In the genomic region with DNA sequence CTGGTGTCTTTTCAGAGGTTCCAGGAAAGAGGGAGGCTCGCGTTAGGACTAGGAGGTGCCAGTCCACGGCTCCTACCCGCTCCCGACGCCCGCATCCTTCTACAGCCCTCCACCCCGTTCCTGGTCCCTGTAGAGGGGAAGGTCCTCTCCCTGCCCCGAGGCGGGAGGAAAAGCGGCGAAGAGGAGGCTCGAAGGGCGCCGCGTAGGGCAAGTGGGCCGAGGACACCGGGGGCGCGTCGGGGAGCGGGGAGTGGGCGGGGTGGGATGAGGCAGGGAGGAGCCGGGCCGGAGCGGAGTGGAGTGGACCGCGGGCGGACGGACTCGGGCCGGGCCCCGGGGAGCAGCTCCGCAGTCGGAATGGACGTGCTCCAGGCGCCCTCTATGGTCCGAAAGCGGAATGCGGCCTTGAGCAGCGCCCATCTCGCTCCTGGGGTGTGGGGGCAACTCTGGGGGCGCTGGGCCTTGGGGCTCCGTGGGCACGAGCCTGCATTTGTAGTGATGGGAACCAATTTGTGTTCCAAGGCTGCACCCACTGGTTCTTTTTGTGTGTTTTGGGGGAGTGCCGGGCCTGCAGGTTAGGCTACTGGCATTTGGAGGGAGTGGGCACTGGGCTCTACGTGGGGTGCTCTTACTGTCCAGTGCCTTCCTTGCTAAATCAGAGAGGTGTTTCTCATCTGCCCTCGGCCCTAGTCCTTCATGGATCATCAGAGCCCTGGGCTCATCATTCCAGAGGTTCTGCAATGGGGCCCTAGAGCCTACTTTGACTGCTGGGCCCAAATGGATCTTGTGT, we compare ENCODE assay signal across 10 cellular contexts. TPM values are rescaled to one million over a fixed set of nuclear protein-coding genes. Genes with fewer than 3 reads are reported as not detected.
A peak's percentile ranks its signal among the peaks of the same experiment; 100 is the strongest.
DNase-seq lines count a peak whose midpoint lies in the region; ATAC-seq and TF ChIP-seq lines count a peak whose summit lies in the region.
"Had no signal": no experiment of that assay in that cellular context is flagged by ENCODE, and none has a peak within 500 bp of the region (broad histone marks: within the 10 kb centered on the region; RNA-seq: fewer than 3 reads in every experiment).

No MANE protein-coding gene starts in this region.

- POLR2A ChIA-PET in Caco-2 (lab: Charles Lee) = no interaction called here

- no peak for TF ChIP-seq EP300 in neural cell (conservative IDR thresholded peaks at IDR 0.05; ENCODE audit: poor library complexity, severe bottlenecking)

- H3K36me3 Mint-ChIP-seq in Caco-2 (ENCODE audit: insufficient read depth, unreplicated experiment) = peaks cover 8% of the 10 kb centered on the region

- no peak overlapping the region for H3K9ac ChIP-seq in neural cell (ENCODE audit: low read length)

- H3K27me3 ChIP-seq in neural cell (ENCODE audit: insufficient read depth, low read depth, low read length) = peaks cover 100% of the 10 kb centered on the region
- H3K27me3 ChIP-seq in Caco-2 (replicated peaks; ENCODE audit: control insufficient read depth, insufficient read depth, low read length) = no peaks in the 10 kb centered on the region

- H3F3A ChIP-seq in neural cell (ENCODE audit: insufficient read depth, low read length, poor library complexity, severe bottlenecking) = no peaks in the 10 kb centered on the region

- H3K36me3 ChIP-seq in neural cell (ENCODE audit: insufficient read depth, low read length) (no peaks in the 10 kb centered on the region), Caco-2 (ENCODE audit: control insufficient read depth, insufficient read depth, low read length) (no peaks in the 10 kb centered on the region)

- no peak overlapping the region for H3K4me3 Mint-ChIP-seq in Caco-2 (ENCODE audit: unreplicated experiment)
- H3K4me3 Mint-ChIP-seq: activated CD8-positive, alpha-beta memory T cell treated with anti-CD3 and anti-CD28 coated beads, Interleukin-2, amount 10 ng/mL, durations not matched to agents 7 days and 5 days had no signal

- H3K9me3 ChIP-seq in neural cell (ENCODE audit: low read length) (peaks cover 8% of the 10 kb centered on the region), Caco-2 (peaks cover 5% of the 10 kb centered on the region; the same call in 1 of the 2 replicates)

- CTCF ChIA-PET in Caco-2 (lab: Charles Lee) = no interaction called here

- no peak overlapping the region for H3K27ac ChIP-seq in neural cell (ENCODE audit: low read length)

- H3K9me2 ChIP-seq in neural cell (ENCODE audit: insufficient read depth, low read length) = no peaks in the 10 kb centered on the region

- no peaks in the 10 kb centered on the region for H4K20me1 ChIP-seq in neural cell (ENCODE audit: insufficient read depth)

- H3K9me3 Mint-ChIP-seq in Caco-2 (ENCODE audit: unreplicated experiment) = peaks cover 32% of the 10 kb centered on the region

- BruUV-seq in Caco-2 (replicated peaks; lab: Mats Ljungman, UMichigan) = no TSS peak

- intact Hi-C loops in Caco-2 (cut with micrococcal nuclease; ENCODE audit: unreplicated experiment) = no loop called here

- H3K27ac Mint-ChIP-seq in Caco-2 (ENCODE audit: unreplicated experiment) = no peak overlapping the region
- H3K27ac Mint-ChIP-seq: activated CD8-positive, alpha-beta memory T cell treated with anti-CD3 and anti-CD28 coated beads, Interleukin-2, amount 10 ng/mL, durations not matched to agents 7 days and 5 days had no signal

- H3K27me3 Mint-ChIP-seq in Caco-2 (ENCODE audit: insufficient read depth, unreplicated experiment) = no peaks in the 10 kb centered on the region

- no peak overlapping the region for H3K4me2 ChIP-seq in neural cell (ENCODE audit: low read length)

- peak; percentile 76 for DNase-seq in AG08395 (ENCODE audit: low spot score)
- DNase-seq in RPMI7951 (ENCODE audit: low read depth) = peak; percentile 1
- DNase-seq in fibroblast of pulmonary artery (ENCODE audit: low read depth) = peak; percentile 15
- no peak for DNase-seq in Caco-2
- DNase-seq in GM19238 (ENCODE audit: insufficient read length, low spot score) = no peak
- DNase-seq in SK-N-DZ (ENCODE audit: low spot score) = no peak
- DNase-seq: activated CD8-positive, alpha-beta memory T cell treated with anti-CD3 and anti-CD28 coated beads, Interleukin-2, amount 10 ng/mL, durations not matched to agents 7 days and 5 days; NCI-H774 had no signal

- H3K79me2 ChIP-seq in neural cell (replicated peaks; ENCODE audit: insufficient read depth, low read length) = no peaks in the 10 kb centered on the region

- H3K4me1 Mint-ChIP-seq in Caco-2 (ENCODE audit: low read depth, unreplicated experiment) = no peaks in the 10 kb centered on the region
- H3K4me1 Mint-ChIP-seq: activated CD8-positive, alpha-beta memory T cell treated with anti-CD3 and anti-CD28 coated beads, Interleukin-2, amount 10 ng/mL, durations not matched to agents 7 days and 5 days had no signal

- no peak for ATAC-seq in GM21526 (IDR thresholded peaks at IDR 0.05; ENCODE audit: low FRiP score, unreplicated experiment)
- ATAC-seq: activated CD8-positive, alpha-beta memory T cell treated with anti-CD3 and anti-CD28 coated beads, Interleukin-2, amount 10 ng/mL, durations not matched to agents 7 days and 5 days had no signal

- H3K4me3 ChIP-seq in fibroblast of pulmonary artery (replicated peaks; ENCODE audit: low read depth, low read length) (no peak overlapping the region), neural cell (ENCODE audit: low read length) (peak overlapping the region; percentile 47), Caco-2 (ENCODE audit: low read depth, low read length) (no peak overlapping the region)

- no peak overlapping the region for H2AFZ ChIP-seq in neural cell (ENCODE audit: low read depth, low read length)

- no peaks in the 10 kb centered on the region for H3K4me1 ChIP-seq in Caco-2

- peak; percentile 59 for TF ChIP-seq RAD21 in neural cell (conservative IDR thresholded peaks at IDR 0.05)

- peak; percentile 31 for TF ChIP-seq CTCF in fibroblast of pulmonary artery (IDR thresholded peaks at IDR 0.05; ENCODE audit: low read length, missing control alignments)
- peak; percentile 55 for TF ChIP-seq CTCF in neural cell (IDR thresholded peaks at IDR 0.05; ENCODE audit: poor library complexity, severe bottlenecking)
- no peak for TF ChIP-seq CTCF in Caco-2 (IDR thresholded peaks at IDR 0.05; ENCODE audit: insufficient read depth in 1 of 2, low read depth in 1 of 2, low read length in 1 of 2, severe bottlenecking in 1 of 2, unreplicated experiment in 1 of 2)

TF ChIP-seq in neural cell, 6 proteins besides CTCF, POLR2A, EP300 and RAD21:
- TF ChIP-seq POLR2AphosphoS5 (IDR thresholded peaks at IDR 0.05) (no peak), EZH2 (IDR thresholded peaks at IDR 0.05; ENCODE audit: borderline replicate concordance, insufficient read depth, low read length, poor library complexity, severe bottlenecking) (peak; percentile 64), SMC3 (conservative IDR thresholded peaks at IDR 0.05; ENCODE audit: poor library complexity) (peak; percentile 40)

RNA-seq across cellular contexts. Expression of a gene that starts 7.3 kb away (rescaled TPM):
- total RNA-seq in RPMI7951 (2014; rRNA removed; shearing (Covaris generic)) = not detected in 2 replicates
- polyA plus RNA-seq in neural cell = 0.34 TPM in 1 of 2 replicates, not detected in the other
- not detected in 2 replicates for polyA minus RNA-seq in neural cell
- not detected in 2 replicates for total RNA-seq in Caco-2 (2022)
- polyA plus RNA-seq in SK-N-DZ (2014; cell fraction: cytosol; rRNA removed) = not detected in 2 replicates
- polyA plus RNA-seq in SK-N-DZ (2014; cell fraction: nucleus; rRNA removed) = not detected in 2 replicates
- total RNA-seq: activated CD8-positive, alpha-beta memory T cell treated with anti-CD3 and anti-CD28 coated beads, Interleukin-2, amount 10 ng/mL, durations not matched to agents 7 days and 5 days had no signal

Comparison
In these comparisons a context has a peak if more than half of its experiments do, and no peak if none do; other contexts are left out.
1. DNase-seq: peak in AG08395 (single experiment), RPMI7951 (single experiment) and fibroblast of pulmonary artery (single experiment); none in Caco-2 (0 of 2), GM19238 (single experiment) and SK-N-DZ (single experiment).
2. CTCF ChIP-seq: peak in fibroblast of pulmonary artery (single experiment) and neural cell (single experiment); none in Caco-2 (0 of 2).